In the genomic region with DNA sequence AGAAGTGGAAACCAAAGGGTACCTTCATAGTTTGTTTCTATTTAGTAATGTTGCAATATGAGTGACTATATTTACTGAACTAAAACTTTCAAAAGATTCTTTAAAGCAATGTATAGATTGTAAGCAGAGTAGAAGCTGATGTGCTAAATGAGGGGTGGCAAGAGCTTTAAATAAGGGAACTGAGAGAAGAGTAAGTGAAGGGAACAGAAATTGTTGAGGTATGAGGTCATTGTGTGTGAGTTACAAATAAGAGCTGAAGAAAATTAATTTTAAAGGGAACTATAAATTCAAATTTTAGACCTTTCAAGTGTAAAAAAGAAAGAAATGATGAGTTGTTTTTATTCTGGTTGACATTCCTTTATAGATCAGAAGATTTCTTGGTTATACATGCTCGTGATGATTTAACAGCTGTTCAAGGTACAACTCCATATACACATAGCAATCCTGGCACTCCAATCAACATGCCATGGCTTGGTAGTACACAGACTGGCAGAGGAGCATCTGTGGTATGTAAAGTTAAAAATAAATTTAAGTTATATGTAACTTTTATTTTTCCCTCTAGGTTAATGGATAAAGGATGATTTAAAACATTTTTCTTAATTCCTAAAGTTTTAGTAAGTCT, we compare ENCODE assay signal across 13 cellular contexts.
DNase-seq lines count a peak whose midpoint lies in the region; ATAC-seq and TF ChIP-seq lines count a peak whose summit lies in the region.
"Had no signal": no experiment of that assay in that cellular context is flagged by ENCODE, and none has a peak within 500 bp of the region (broad histone marks: within the 10 kb centered on the region; RNA-seq: fewer than 3 reads in every experiment).

No MANE protein-coding gene starts in this region.

- no peak for TF ChIP-seq CTCF in esophagus squamous epithelium (IDR thresholded peaks at IDR 0.05)
- no peak for TF ChIP-seq CTCF in upper lobe of right lung (IDR thresholded peaks at IDR 0.05)

- WGBS in esophagus squamous epithelium, 2 donors: 79 to 80% methylated on average over 1 of the region's 1 CpG

- no peaks in the 10 kb centered on the region for H3K27me3 ChIP-seq in esophagus squamous epithelium
- no peaks in the 10 kb centered on the region for H3K27me3 ChIP-seq in upper lobe of right lung

- DNase-seq in RPMI8226 (peak; percentile 17), SW480 (ENCODE audit: low spot score) (no peak), esophagus squamous epithelium (lab: John Stamatoyannopoulos, UW) (no peak), upper lobe of right lung (no peak), GF-D8 (lab: John Stamatoyannopoulos, UW) (no peak)
- DNase-seq: activated T-cell treated with anti-CD3 and anti-CD28 coated beads, Interleukin-2, amount 50 U/mL, for 1 hour; cerebellar nuclear complex; NCI-H82; stimulated activated CD8-positive, alpha-beta memory T cell treated with anti-CD3 and anti-CD28 coated beads, Interleukin-4, amount 100 ng/mL, for 48 hours; T-helper 9 cell had no signal

- H3K36me3 ChIP-seq in esophagus squamous epithelium: peaks cover 0 to 76% (median 0%) of the 10 kb centered on the region in 3 donors
- H3K36me3 ChIP-seq in upper lobe of right lung: peaks cover 49% of the 10 kb centered on the region

- no peak overlapping the region for H3K4me3 ChIP-seq in esophagus squamous epithelium
- H3K4me3 ChIP-seq in upper lobe of right lung: no peak overlapping the region

- intact Hi-C loops in esophagus squamous epithelium (cut with DNase I) (no loop called here), upper lobe of right lung (cut with DNase I) (no loop called here)

- H3K4me1 ChIP-seq in esophagus squamous epithelium: no peaks in the 10 kb centered on the region
- H3K4me1 ChIP-seq in upper lobe of right lung: no peaks in the 10 kb centered on the region

- no peak for TF ChIP-seq POLR2A in esophagus squamous epithelium (IDR thresholded peaks at IDR 0.05)

- ATAC-seq in GM18498 (IDR thresholded peaks at IDR 0.05; ENCODE audit: unreplicated experiment) (peak; percentile 92), GM21367 (IDR thresholded peaks at IDR 0.05; ENCODE audit: unreplicated experiment) (peak; percentile 89), HG03066 (IDR thresholded peaks at IDR 0.05; ENCODE audit: low read depth, unreplicated experiment) (peak; percentile 98), upper lobe of right lung (no peak)

- no peak overlapping the region for H3K27ac ChIP-seq in esophagus squamous epithelium
- no peak overlapping the region for H3K27ac ChIP-seq in upper lobe of right lung

- H3K9me3 ChIP-seq in esophagus squamous epithelium (no peaks in the 10 kb centered on the region), upper lobe of right lung (no peaks in the 10 kb centered on the region)
